In the genomic region with DNA sequence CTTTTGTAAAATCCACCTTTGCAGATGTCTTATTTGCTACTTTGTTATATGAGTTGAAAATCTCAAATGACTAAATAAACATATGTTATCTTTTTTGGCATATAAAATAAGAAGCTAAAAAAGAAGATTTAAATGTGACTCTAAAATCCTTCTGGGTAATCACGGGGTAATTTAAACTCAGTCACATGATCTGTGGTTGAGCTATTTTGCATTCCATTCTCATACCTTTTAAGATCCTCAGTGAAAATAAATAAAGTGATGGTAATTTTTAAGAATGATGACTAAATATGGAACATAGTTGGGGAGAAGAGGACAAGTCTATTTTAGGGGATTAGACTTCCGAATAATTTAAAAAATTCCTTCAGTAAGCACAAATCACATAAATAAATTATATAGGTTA, we compare ENCODE assay signal across 18 cellular contexts.
"Had no signal": no experiment of that assay in that cellular context is flagged by ENCODE, and none has a peak within 500 bp of the region (broad histone marks: within the 10 kb centered on the region; RNA-seq: fewer than 3 reads in every experiment).

No MANE protein-coding gene starts in this region.

- H3K27me3 ChIP-seq: cardiac muscle cell had no signal

- DNase-seq: activated CD4-positive, alpha-beta memory T cell treated with anti-CD3 and anti-CD28 coated beads for 36 hours; activated CD4-positive, alpha-beta T cell treated with anti-CD3 and anti-CD28 coated beads, Interleukin-2, amount 10 ng/mL, durations not matched to agents 7 days and 5 days; activated CD4-positive, CD25-positive, alpha-beta regulatory T cell; activated CD8-positive, alpha-beta memory T cell treated with anti-CD3 and anti-CD28 coated beads for 24 hours; activated gamma-delta T cell; activated naive CD4-positive, alpha-beta T cell treated with anti-CD3 and anti-CD28 coated beads for 36 hours; activated T-cell treated with anti-CD3 and anti-CD28 coated beads, Interleukin-2, amount 50 U/mL, for 4 hours; MM.1S; NCI-H1105; NCI-H1436; NCI-H1694 treated with DMSO at 0.1 percent for 48 hours; NCI-H2029 treated with DMSO at 0.1 percent for 48 hours; NCI-H510A treated with DMSO at 0.1 percent for 48 hours; SIG-M5; T-helper 1 cell had no signal

- H3K4me3 ChIP-seq: cardiac muscle cell had no signal

- FAIRE-seq: RCC 7860 had no signal

- ATAC-seq: activated T-cell treated with anti-CD3 and anti-CD28 coated beads, Interleukin-2, amount 50 U/mL, for 4 hours had no signal

- H3K36me3 ChIP-seq: cardiac muscle cell had no signal

- H3K27ac ChIP-seq: cardiac muscle cell, VCaP had no signal
